Comparison of ENCODE assay signal across 8 cellular contexts in the genomic region with DNA sequence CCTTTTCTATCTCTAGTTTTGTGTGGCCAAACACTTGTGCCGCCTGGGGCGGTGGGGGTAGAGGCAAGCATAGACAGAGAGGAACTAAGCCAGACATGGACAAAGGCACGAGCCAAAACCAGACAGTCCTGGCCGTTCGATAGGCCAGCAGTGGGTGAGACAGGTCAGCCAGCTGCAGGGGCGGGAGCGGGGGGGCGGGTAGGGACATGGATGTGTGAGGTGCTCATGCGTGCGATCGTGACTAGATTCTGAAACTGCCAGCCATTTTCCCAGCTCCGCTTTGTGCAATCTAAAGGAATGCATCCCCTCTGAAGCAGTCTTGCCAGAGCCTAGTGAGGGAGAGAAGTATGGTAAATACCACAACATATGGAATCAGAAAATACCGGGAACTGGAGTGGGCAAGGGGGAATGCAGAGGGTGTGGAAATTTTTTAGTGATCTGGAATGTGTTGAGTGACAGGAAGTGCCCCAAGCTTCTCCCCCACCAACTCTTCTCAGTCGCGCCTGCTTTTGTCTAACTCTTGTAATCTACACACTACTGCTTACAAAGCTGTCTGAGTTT.
A peak's percentile ranks its signal among the peaks of the same experiment; 100 is the strongest.
DNase-seq lines count a peak whose midpoint lies in the region; ATAC-seq and FAIRE-seq lines count a peak whose summit lies in the region.

No MANE protein-coding gene starts in this region.

- peaks cover 4% of the 10 kb centered on the region for H3K36me3 Mint-ChIP-seq in IgD-negative memory B cell

- peak; percentile 58 for ATAC-seq in GM19395 (IDR thresholded peaks at IDR 0.05; ENCODE audit: unreplicated experiment)

- H3K36me3 ChIP-seq in BLaER1 treated with 17β-estradiol and CSF1 and Interleukin-3, amounts not matched to agents 10 nM and 100 nM = peaks cover 0 to 23% (median 9%) of the 10 kb centered on the region in 11 experiments; a peak in 14 of 22 replicates

- H3K9me3 ChIP-seq in BLaER1 treated with 17β-estradiol and CSF1 and Interleukin-3, amounts not matched to agents 10 nM and 100 nM (replicated peaks in 1 of 11) = peaks cover 0 to 9% (median 1%) of the 10 kb centered on the region in 11 experiments; a peak in 4 of 22 replicates

- intact Hi-C loops in head of caudate nucleus (cut with DNase I) = no loop called here

- H4K20me1 ChIP-seq in BLaER1 treated with 17β-estradiol and CSF1 and Interleukin-3, amounts not matched to agents 10 nM and 100 nM = no peaks in the 10 kb centered on the region

- peaks cover 16% of the 10 kb centered on the region for H3K27me3 Mint-ChIP-seq in IgD-negative memory B cell

- H3K4me2 ChIP-seq in BLaER1 treated with 17β-estradiol and CSF1 and Interleukin-3, amounts not matched to agents 10 nM and 100 nM = peak overlapping the region; percentile 80 to 93 (median 83)

- H3K27me3 ChIP-seq in BLaER1 treated with 17β-estradiol and CSF1 and Interleukin-3, amounts not matched to agents 10 nM and 100 nM = no peaks in the 10 kb centered on the region

- peak overlapping the region; percentile 55 to 77 (median 70) for H3K4me3 ChIP-seq in BLaER1 treated with 17β-estradiol and CSF1 and Interleukin-3, amounts not matched to agents 10 nM and 100 nM

- peak overlapping the region; percentile 79 to 99 (median 90) for H3K4me3 Mint-ChIP-seq in IgD-negative memory B cell

- peak overlapping the region in 2 of 3 donors; percentile 80 to 81 for H3K27ac Mint-ChIP-seq in IgD-negative memory B cell

- DNase-seq in RCC 7860 (ENCODE audit: low spot score) (peak; percentile 99), head of caudate nucleus (peak; percentile 53 to 92 (median 80)), occipital lobe (lab: John Stamatoyannopoulos, UW) (peak; percentile 60), ureter (ENCODE audit: low spot score) (peak; percentile 66)
- DNase-seq in activated naive CD8-positive, alpha-beta T cell treated with anti-CD3 and anti-CD28 coated beads, Interleukin-2, amount 50 U/mL, for 16 hours (ENCODE audit: low read depth, low spot score) = peak; percentile 4

- peaks cover 25 to 43% (median 33%) of the 10 kb centered on the region in 10 experiments for H3K4me1 ChIP-seq in BLaER1 treated with 17β-estradiol and CSF1 and Interleukin-3, amounts not matched to agents 10 nM and 100 nM

- peak overlapping the region; percentile 78 to 96 (median 88) for H3K9ac ChIP-seq in BLaER1 treated with 17β-estradiol and CSF1 and Interleukin-3, amounts not matched to agents 10 nM and 100 nM

- H3K9me3 Mint-ChIP-seq in IgD-negative memory B cell = no peaks in the 10 kb centered on the region

- FAIRE-seq in RCC 7860 (lab: Jason Lieb, UNC) = peak; percentile 83

- peak overlapping the region; percentile 66 to 99 (median 95); a peak in 21 of 22 replicates for H3K27ac ChIP-seq in BLaER1 treated with 17β-estradiol and CSF1 and Interleukin-3, amounts not matched to agents 10 nM and 100 nM

- peaks cover 11 to 19% (median 14%) of the 10 kb centered on the region in 3 donors for H3K4me1 Mint-ChIP-seq in IgD-negative memory B cell

Comparison
In these comparisons a context has a peak if more than half of its experiments do, and no peak if none do; other contexts are left out.
1. Peak in every context shown above with its lines: DNase-seq, ATAC-seq, H3K4me3 ChIP-seq and H3K27ac ChIP-seq.
2. DNase-seq: peak in every context shown above with its lines; median percentile 99 in RCC 7860; 80 in head of caudate nucleus; 66 in ureter; 60 in occipital lobe; 4 in activated naive CD8-positive, alpha-beta T cell treated with anti-CD3 and anti-CD28 coated beads, Interleukin-2, amount 50 U/mL, for 16 hours.